In the genomic region with DNA sequence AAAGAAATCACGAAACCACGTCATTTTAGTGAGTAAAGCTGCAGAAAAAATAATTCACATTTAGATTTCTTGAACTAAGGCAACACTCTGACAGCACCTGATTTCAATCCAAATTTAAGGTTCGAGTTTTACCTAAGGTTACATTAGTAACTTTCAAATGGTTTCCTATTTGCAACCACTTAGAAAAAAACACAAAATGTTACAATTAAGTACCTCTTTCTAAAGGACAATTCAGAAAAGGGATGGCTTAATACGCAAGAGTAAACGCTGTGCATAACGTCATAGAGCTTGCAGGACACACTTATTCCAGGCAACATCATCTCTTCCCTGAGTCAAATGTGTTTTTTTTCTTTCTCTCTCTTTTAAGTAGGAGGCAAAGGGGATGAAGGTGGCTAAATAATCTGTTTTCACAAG, we compare ENCODE assay signal across 8 cellular contexts.
A peak's percentile ranks its signal among the peaks of the same experiment; 100 is the strongest.
DNase-seq lines count a peak whose midpoint lies in the region; ATAC-seq and TF ChIP-seq lines count a peak whose summit lies in the region.

No MANE protein-coding gene starts in this region.

- TF ChIP-seq RAD21 in SK-N-SH (IDR thresholded peaks at IDR 0.05; ENCODE audit: low read length), result no peak

- H3K36me3 ChIP-seq in GM23338 (ENCODE audit: insufficient read depth), result no peaks in the 10 kb centered on the region
- no peaks in the 10 kb centered on the region for H3K36me3 ChIP-seq in SK-N-SH (replicated peaks in 1 of 2; ENCODE audit: control insufficient read depth in 1 of 2, insufficient read depth in 2 of 2, low read length in 1 of 2)

- no peaks in the 10 kb centered on the region for H3K9me3 Mint-ChIP-seq in GM23338
- H3K9me3 Mint-ChIP-seq in naive thymus-derived CD8-positive, alpha-beta T cell, result no peaks in the 10 kb centered on the region

- H3K4me1 ChIP-seq in GM23338 (ENCODE audit: insufficient read depth) (peaks cover 22% of the 10 kb centered on the region), SK-N-SH (ENCODE audit: control insufficient read depth in 1 of 2, insufficient read depth in 2 of 2, low read depth in 1 of 2, low read length in 1 of 2) (peaks cover 0 to 11% of the 10 kb centered on the region in 2 experiments; a peak in 1 of 4 replicates)

- H3K4me3 ChIP-seq in GM23338 (peak overlapping the region; percentile 76), SK-N-SH (ENCODE audit: low read depth in 2 of 2, low read length in 1 of 2) (peak overlapping the region; percentile 71 to 95)

- no peaks in the 10 kb centered on the region for H3K27me3 Mint-ChIP-seq in GM23338 (ENCODE audit: insufficient read depth, low read depth, poor library complexity)
- H3K27me3 Mint-ChIP-seq in naive thymus-derived CD8-positive, alpha-beta T cell, result no peaks in the 10 kb centered on the region

- ATAC-seq in GM23338, result no peak
- ATAC-seq in naive thymus-derived CD8-positive, alpha-beta T cell, result peak in 1 of 2 donors; percentile 13

- H4K20me1 ChIP-seq in GM23338 (replicated peaks; ENCODE audit: insufficient read depth) (no peaks in the 10 kb centered on the region; the same call in 1 of the 2 replicates), SK-N-SH (ENCODE audit: insufficient read depth) (peaks cover 32% of the 10 kb centered on the region; the same call in 1 of the 2 replicates)

- POLR2A ChIA-PET in SK-N-SH (lab: Yijun Ruan, JAX), result interaction anchor here (0.6 to 1.5 kb wide), 3 partner anchors 160 to 466 kb away, joined by 3 read pairs; partner anchors contain the start of gene ARMC2
- POLR2A ChIA-PET in naive thymus-derived CD8-positive, alpha-beta T cell (lab: Charles Lee), result interaction anchor here (0.7 to 5.0 kb wide), 13 partner anchors 9 to 450 kb away, joined by 3 to 54 read pairs (median 8); partner anchors contain the start of genes CEP57L1 and SESN1

- TF ChIP-seq CTCF in GM23338 (conservative IDR thresholded peaks at IDR 0.05; ENCODE audit: low read depth in 2 of 2), result no peak
- TF ChIP-seq CTCF in SK-N-SH (IDR thresholded peaks at IDR 0.05), result no peak

- H3K79me2 ChIP-seq in GM23338 (replicated peaks; ENCODE audit: insufficient read depth) (peaks cover 48% of the 10 kb centered on the region), SK-N-SH (ENCODE audit: insufficient read depth) (peaks cover 51% of the 10 kb centered on the region)

- peak overlapping the region; percentile 73 for H3K27ac Mint-ChIP-seq in GM23338
- H3K27ac Mint-ChIP-seq in naive thymus-derived CD8-positive, alpha-beta T cell, result peak overlapping the region; percentile 89 to 97 (median 94)

- H3K4me1 Mint-ChIP-seq in GM23338, result peaks cover 18% of the 10 kb centered on the region
- peaks cover 35 to 78% (median 57%) of the 10 kb centered on the region in 4 donors for H3K4me1 Mint-ChIP-seq in naive thymus-derived CD8-positive, alpha-beta T cell

- no peaks in the 10 kb centered on the region for H3K27me3 ChIP-seq in GM23338 (ENCODE audit: insufficient read depth)
- no peaks in the 10 kb centered on the region for H3K27me3 ChIP-seq in SK-N-SH (ENCODE audit: insufficient read depth)

- H3K4me3 Mint-ChIP-seq in GM23338, result peak overlapping the region; percentile 90
- H3K4me3 Mint-ChIP-seq in naive thymus-derived CD8-positive, alpha-beta T cell, result peak overlapping the region; percentile 88 to 97 (median 94)

- 21% methylated on average over 6 of the region's 6 CpGs for WGBS in SK-N-SH (ENCODE audit: low lambda C conversion rate)

- TF ChIP-seq EP300 in SK-N-SH (IDR thresholded peaks at IDR 0.05; ENCODE audit: borderline replicate concordance in 1 of 2, low read depth in 1 of 2, low read length in 1 of 2), result no peak

- peak overlapping the region; percentile 75 for H3K9ac ChIP-seq in SK-N-SH

- peak overlapping the region; percentile 87 for H3K4me2 ChIP-seq in GM23338
- H3K4me2 ChIP-seq in SK-N-SH, result peak overlapping the region; percentile 79

- H3K9me2 ChIP-seq in GM23338 (ENCODE audit: insufficient read depth), result no peaks in the 10 kb centered on the region
- H3K9me2 ChIP-seq in SK-N-SH, result no peaks in the 10 kb centered on the region

- H3K27ac ChIP-seq in GM23338 (ENCODE audit: low read depth) (peak overlapping the region; percentile 34; the same call in 1 of the 2 replicates), SK-N-SH (ENCODE audit: low read depth in 2 of 2, low read length in 1 of 2) (peak overlapping the region; percentile 50 to 94; a peak in 3 of 4 replicates), epithelial cell of prostate (peak overlapping the region; percentile 72)

- H2AFZ ChIP-seq in GM23338, result peak overlapping the region; percentile 48
- H2AFZ ChIP-seq in SK-N-SH (ENCODE audit: low read depth), result peak overlapping the region; percentile 87

- DNase-seq in AG08396 (ENCODE audit: low spot score), result peak; percentile 21
- DNase-seq in GM23338 (ENCODE audit: low spot score), result no peak
- DNase-seq in SK-N-SH, result no peak
- no peak for DNase-seq in epithelial cell of prostate (ENCODE audit: low read depth, low spot score)
- DNase-seq in naive thymus-derived CD8-positive, alpha-beta T cell, result peak in 1 of 10 donors; percentile 1
- DNase-seq in RPMI8226, result no peak
- DNase-seq in activated gamma-delta T cell treated with Interleukin-2 at 50 U/mL for 16 hours, result no peak
- no peak for DNase-seq in DMS114 treated with DMSO at 0.1 percent for 48 hours (lab: John Stamatoyannopoulos, UW; ENCODE audit: unreplicated experiment)

- no peaks in the 10 kb centered on the region for H3K9me3 ChIP-seq in SK-N-SH

- CTCF ChIA-PET in SK-N-SH (lab: Yijun Ruan, JAX), result interaction anchor here (1.1 to 4.0 kb wide), 4 partner anchors 26 to 449 kb away, joined by 3 to 17 read pairs (median 3); no protein-coding TSS in a partner anchor

- H3F3A ChIP-seq in GM23338 (replicated peaks; ENCODE audit: low read depth) (no peaks in the 10 kb centered on the region), SK-N-SH (replicated peaks; ENCODE audit: insufficient read depth) (no peaks in the 10 kb centered on the region)

- no peaks in the 10 kb centered on the region for H3K36me3 Mint-ChIP-seq in GM23338 (ENCODE audit: low read depth)
- H3K36me3 Mint-ChIP-seq in naive thymus-derived CD8-positive, alpha-beta T cell, result no peaks in the 10 kb centered on the region

TF ChIP-seq in GM23338, 12 proteins besides CTCF, POLR2A, EP300 and RAD21:
- TF ChIP-seq CREB1 (CRISPR knock-in tag; IDR thresholded peaks at IDR 0.05; ENCODE audit: low read depth) (peak; percentile 24; the same call in 1 of the 2 replicates), ETS1 (IDR thresholded peaks at IDR 0.05) (no peak)

TF ChIP-seq in SK-N-SH, 30 proteins besides CTCF, POLR2A, EP300 and RAD21:
- TF ChIP-seq, protein P1, sequence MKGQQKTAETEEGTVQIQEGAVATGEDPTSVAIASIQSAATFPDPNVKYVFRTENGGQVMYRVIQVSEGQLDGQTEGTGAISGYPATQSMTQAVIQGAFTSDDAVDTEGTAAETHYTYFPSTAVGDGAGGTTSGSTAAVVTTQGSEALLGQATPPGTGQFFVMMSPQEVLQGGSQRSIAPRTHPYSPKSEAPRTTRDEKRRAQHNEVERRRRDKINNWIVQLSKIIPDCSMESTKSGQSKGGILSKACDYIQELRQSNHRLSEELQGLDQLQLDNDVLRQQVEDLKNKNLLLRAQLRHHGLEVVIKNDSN (IDR thresholded peaks at IDR 0.05; ENCODE audit: borderline replicate concordance, low read depth), result no peak
- no peak for TF ChIP-seq ELF1 (IDR thresholded peaks at IDR 0.05)
